Comparison of ENCODE assay signal across 9 cellular contexts in genomic region chr1:31930827-31931226, GRCh38. TPM values are rescaled to one million over a fixed set of nuclear protein-coding genes. Genes with fewer than 3 reads are reported as not detected.
A peak's percentile ranks its signal among the peaks of the same experiment; 100 is the strongest.
DNase-seq lines count a peak whose midpoint lies in the region; ATAC-seq and TF ChIP-seq lines count a peak whose summit lies in the region.
"Had no signal": no experiment of that assay in that cellular context is flagged by ENCODE, and none has a peak within 500 bp of the region (broad histone marks: within the 10 kb centered on the region; RNA-seq: fewer than 3 reads in every experiment).

No MANE protein-coding gene starts in this region.

- no peaks in the 10 kb centered on the region for H3K9me3 ChIP-seq in CD4-positive, alpha-beta T cell (ENCODE audit: control insufficient read depth, low read length)
- H3K9me3 ChIP-seq in body of pancreas: no peaks in the 10 kb centered on the region

- no peak for ATAC-seq in CD4-positive, alpha-beta T cell (ENCODE audit: poor library complexity)
- no peak for ATAC-seq in body of pancreas
- ATAC-seq in natural killer cell: no peak
- ATAC-seq in GM19452 (IDR thresholded peaks at IDR 0.05; ENCODE audit: unreplicated experiment): no peak

- H3K4me3 ChIP-seq in body of pancreas: no peak overlapping the region

- POLR2A ChIA-PET in CD4-positive, alpha-beta T cell (lab: Charles Lee): interaction anchor here (1.1 to 2.6 kb wide), 4 partner anchors 13 to 82 kb away, joined by 3 to 19 read pairs (median 4); no protein-coding TSS in a partner anchor

- peaks cover 91% of the 10 kb centered on the region for H3K4me1 Mint-ChIP-seq in CD4-positive, alpha-beta T cell (ENCODE audit: low read depth)
- H3K4me1 Mint-ChIP-seq in IgD-negative memory B cell (peaks cover 65 to 74% (median 68%) of the 10 kb centered on the region in 3 donors), natural killer cell (peaks cover 78 to 89% of the 10 kb centered on the region in 2 donors)

- no peaks in the 10 kb centered on the region for H3K27me3 ChIP-seq in CD4-positive, alpha-beta T cell (ENCODE audit: control insufficient read depth, insufficient read depth, low read length)
- no peaks in the 10 kb centered on the region for H3K27me3 ChIP-seq in body of pancreas

- no peaks in the 10 kb centered on the region for H3K36me3 ChIP-seq in body of pancreas (replicated peaks in 1 of 2; ENCODE audit: insufficient read depth in 1 of 2, low read depth in 2 of 2)

- peak overlapping the region; percentile 90 for H3K27ac Mint-ChIP-seq in CD4-positive, alpha-beta T cell
- peak overlapping the region; percentile 33 to 93 (median 35) for H3K27ac Mint-ChIP-seq in IgD-negative memory B cell
- peak overlapping the region; percentile 84 to 99 for H3K27ac Mint-ChIP-seq in natural killer cell

- H3K4me3 Mint-ChIP-seq in CD4-positive, alpha-beta T cell: peak overlapping the region; percentile 76
- H3K4me3 Mint-ChIP-seq in IgD-negative memory B cell (peak overlapping the region; percentile 57 to 87 (median 71)), natural killer cell (peak overlapping the region; percentile 100)

- H3K36me3 Mint-ChIP-seq in CD4-positive, alpha-beta T cell (ENCODE audit: low read depth): peaks cover 17% of the 10 kb centered on the region
- peaks cover 5% of the 10 kb centered on the region for H3K36me3 Mint-ChIP-seq in IgD-negative memory B cell
- H3K36me3 Mint-ChIP-seq in natural killer cell: no peaks in the 10 kb centered on the region

- CTCF ChIA-PET in CD4-positive, alpha-beta T cell (lab: Charles Lee): interaction anchor here (1.1 to 1.2 kb wide), 2 partner anchors 8 to 33 kb away, joined by 5 to 8 read pairs; no protein-coding TSS in a partner anchor

- in situ Hi-C loops in KBM-7 (cut with MboI; ENCODE audit: low pct_unique_long_range_greater_than_20kb, low sequenced_read_pairs): no loop called here

- no peak for TF ChIP-seq CTCF in CD4-positive, alpha-beta T cell (IDR thresholded peaks at IDR 0.05)
- TF ChIP-seq CTCF in body of pancreas (IDR thresholded peaks at IDR 0.05) (no peak), natural killer cell (IDR thresholded peaks at IDR 0.05) (no peak)

- H3K9me3 Mint-ChIP-seq in CD4-positive, alpha-beta T cell: no peaks in the 10 kb centered on the region
- H3K9me3 Mint-ChIP-seq in IgD-negative memory B cell (no peaks in the 10 kb centered on the region), natural killer cell (no peaks in the 10 kb centered on the region)

- no peaks in the 10 kb centered on the region for H3K27me3 Mint-ChIP-seq in CD4-positive, alpha-beta T cell
- no peaks in the 10 kb centered on the region for H3K27me3 Mint-ChIP-seq in IgD-negative memory B cell
- no peaks in the 10 kb centered on the region for H3K27me3 Mint-ChIP-seq in natural killer cell (ENCODE audit: low read depth in 2 of 2)

- TF ChIP-seq POLR2A in body of pancreas (IDR thresholded peaks at IDR 0.05): no peak

- no peak overlapping the region for H3K27ac ChIP-seq in CD4-positive, alpha-beta T cell (ENCODE audit: low read depth, low read length)
- peak overlapping the region in 3 of 4 donors; percentile 46 to 90 (median 81) for H3K27ac ChIP-seq in body of pancreas

- peaks cover 97% of the 10 kb centered on the region for H3K4me1 ChIP-seq in body of pancreas

- DNase-seq in CD4-positive, alpha-beta T cell: no peak
- no peak for DNase-seq in body of pancreas
- no peak for DNase-seq in natural killer cell
- DNase-seq in SW 1271 (lab: John Stamatoyannopoulos, UW): no peak
- DNase-seq in KBM-7: no peak
- DNase-seq in stimulated activated CD4-positive, alpha-beta T cell treated with anti-CD3 and anti-CD28 coated beads, Interleukin-1b, Interleukin-23, amount 100 ng/mL, for 48 hours: no peak
- DNase-seq: NCI-H510A had no signal

- intact Hi-C loops in CD4-positive, alpha-beta T cell (cut with DNase I, micrococcal nuclease): loop anchor here in 1 of 2 experiments (5.0 kb wide), 1 partner anchor 34 kb away; no protein-coding TSS in a partner anchor
- intact Hi-C loops in body of pancreas (cut with DNase I) (no loop called here), natural killer cell (cut with micrococcal nuclease) (no loop called here)

- 18 to 19% methylated on average over 4 of the region's 4 CpGs for WGBS in body of pancreas, 2 donors

RNA-seq across cellular contexts. Expression of gene PTP4A2, which starts 7.3 kb away (rescaled TPM):
- total RNA-seq in CD4-positive, alpha-beta T cell: 100 to 1,000 TPM; 282 to 287 TPM
- 216 TPM for polyA plus RNA-seq in IgD-negative memory B cell
- total RNA-seq in body of pancreas (100 to 1,000 TPM in 1 of 2 donors, 10 to 100 TPM in 1; 79.6 to 103 TPM), natural killer cell (100 to 1,000 TPM; 435 to 527 (median 443) TPM)

Comparison
In these comparisons a context has a peak if more than half of its experiments do, and no peak if none do; other contexts are left out.
1. H3K27ac Mint-ChIP-seq: peak in every context shown above with its lines; median percentile 92 in natural killer cell; 90 in CD4-positive, alpha-beta T cell; 35 in IgD-negative memory B cell.